ENCODE assay signal across 21 cellular contexts in genomic region chr15:78651930-78652655, GRCh38. TPM values are rescaled to one million over a fixed set of nuclear protein-coding genes. Genes with fewer than 3 reads are reported as not detected.
DNase-seq lines count a peak whose midpoint lies in the region; ATAC-seq and TF ChIP-seq lines count a peak whose summit lies in the region.
"Had no signal": no experiment of that assay in that cellular context is flagged by ENCODE, and none has a peak within 500 bp of the region (broad histone marks: within the 10 kb centered on the region; RNA-seq: fewer than 3 reads in every experiment).

No MANE protein-coding gene starts in this region.

- H3K27ac ChIP-seq in spleen (no peak overlapping the region), H9 (ENCODE audit: insufficient read length, low read depth, low read length) (no peak overlapping the region), left lung (no peak overlapping the region)
- H3K27ac ChIP-seq: 22Rv1, A549, C4-2B, HL-60 had no signal

- H3K27me3 ChIP-seq in spleen (replicated peaks in 1 of 7) (no peaks in the 10 kb centered on the region), H9 (ENCODE audit: insufficient read depth, low read length) (no peaks in the 10 kb centered on the region), left lung (no peaks in the 10 kb centered on the region)

- no peaks in the 10 kb centered on the region for H3K27me3 Mint-ChIP-seq in activated naive CD8-positive, alpha-beta T cell treated with anti-CD3 and anti-CD28 coated beads, Interleukin-2, amount 50 U/mL, for 24 hours
- no peaks in the 10 kb centered on the region for H3K27me3 Mint-ChIP-seq in activated naive CD8-positive, alpha-beta T cell treated with anti-CD3 and anti-CD28 coated beads for 36 hours
- H3K27me3 Mint-ChIP-seq in H9 (ENCODE audit: low read depth): peaks cover 16% of the 10 kb centered on the region
- H3K27me3 Mint-ChIP-seq: CD4-positive, alpha-beta T cell had no signal

- no peak overlapping the region for H3K27ac Mint-ChIP-seq in activated naive CD8-positive, alpha-beta T cell treated with anti-CD3 and anti-CD28 coated beads, Interleukin-2, amount 50 U/mL, for 24 hours
- no peak overlapping the region for H3K27ac Mint-ChIP-seq in activated naive CD8-positive, alpha-beta T cell treated with anti-CD3 and anti-CD28 coated beads for 36 hours
- H3K27ac Mint-ChIP-seq in H9: no peak overlapping the region
- H3K27ac Mint-ChIP-seq: CD4-positive, alpha-beta T cell; HFFc6 had no signal

- no peak overlapping the region for H3K4ac ChIP-seq in H9 (ENCODE audit: low read depth, low read length)

- H2BK15ac ChIP-seq in H9 (ENCODE audit: low read depth, low read length): no peak overlapping the region

- no peak overlapping the region for H4K91ac ChIP-seq in H9 (ENCODE audit: insufficient read length, low read depth, low read length)

- H2BK20ac ChIP-seq in H9 (ENCODE audit: low read depth, low read length, poor library complexity, severe bottlenecking): no peak overlapping the region

- H3K14ac ChIP-seq in H9 (ENCODE audit: insufficient read depth, low read length): no peak overlapping the region

- H3K36me3 Mint-ChIP-seq in activated naive CD8-positive, alpha-beta T cell treated with anti-CD3 and anti-CD28 coated beads, Interleukin-2, amount 50 U/mL, for 24 hours (ENCODE audit: low read depth): no peaks in the 10 kb centered on the region
- no peaks in the 10 kb centered on the region for H3K36me3 Mint-ChIP-seq in activated naive CD8-positive, alpha-beta T cell treated with anti-CD3 and anti-CD28 coated beads for 36 hours
- H3K36me3 Mint-ChIP-seq in H9 (ENCODE audit: insufficient read depth in 1 of 3, low read depth in 3 of 3): no peaks in the 10 kb centered on the region

- H4K20me1 ChIP-seq in H9 (ENCODE audit: control insufficient read depth, insufficient read depth, insufficient read length): no peaks in the 10 kb centered on the region

- no peak overlapping the region for H3K4me3 Mint-ChIP-seq in activated naive CD8-positive, alpha-beta T cell treated with anti-CD3 and anti-CD28 coated beads, Interleukin-2, amount 50 U/mL, for 24 hours
- H3K4me3 Mint-ChIP-seq in activated naive CD8-positive, alpha-beta T cell treated with anti-CD3 and anti-CD28 coated beads for 36 hours: no peak overlapping the region
- no peak overlapping the region for H3K4me3 Mint-ChIP-seq in H9
- H3K4me3 Mint-ChIP-seq: CD4-positive, alpha-beta T cell; HFFc6 had no signal

- no peak overlapping the region for H2BK5ac ChIP-seq in H9 (ENCODE audit: insufficient read length, low read length)

- H3K4me3 ChIP-seq in spleen (no peak overlapping the region), left lung (no peak overlapping the region)
- H3K4me3 ChIP-seq: A549 had no signal

- H2AFZ ChIP-seq in H9 (ENCODE audit: low read length): no peak overlapping the region

- TF ChIP-seq POLR2A in spleen (IDR thresholded peaks at IDR 0.05): no peak

- no peaks in the 10 kb centered on the region for H3K9me3 Mint-ChIP-seq in activated naive CD8-positive, alpha-beta T cell treated with anti-CD3 and anti-CD28 coated beads, Interleukin-2, amount 50 U/mL, for 24 hours
- H3K9me3 Mint-ChIP-seq in activated naive CD8-positive, alpha-beta T cell treated with anti-CD3 and anti-CD28 coated beads for 36 hours: no peaks in the 10 kb centered on the region
- no peaks in the 10 kb centered on the region; a peak in 1 of 5 replicates for H3K9me3 Mint-ChIP-seq in H9
- H3K9me3 Mint-ChIP-seq: CD4-positive, alpha-beta T cell; HFFc6 had no signal

- ATAC-seq in activated naive CD8-positive, alpha-beta T cell treated with anti-CD3 and anti-CD28 coated beads, Interleukin-2, amount 50 U/mL, for 24 hours: peak; percentile 28
- ATAC-seq in left lung: no peak
- ATAC-seq: A549 had no signal

- H3K9me3 ChIP-seq in spleen (no peaks in the 10 kb centered on the region), H9 (ENCODE audit: control insufficient read depth, low read depth, low read length) (no peaks in the 10 kb centered on the region), left lung (no peaks in the 10 kb centered on the region)
- H3K9me3 ChIP-seq: A549, Caco-2 had no signal

- no peak overlapping the region for H4K8ac ChIP-seq in H9 (replicated peaks; ENCODE audit: insufficient read length, low read depth, low read length)

- no peak overlapping the region for H3K9ac ChIP-seq in H9 (ENCODE audit: extremely low read depth, insufficient read length, low read length)

- no peaks in the 10 kb centered on the region for H3K4me1 Mint-ChIP-seq in activated naive CD8-positive, alpha-beta T cell treated with anti-CD3 and anti-CD28 coated beads, Interleukin-2, amount 50 U/mL, for 24 hours
- H3K4me1 Mint-ChIP-seq in activated naive CD8-positive, alpha-beta T cell treated with anti-CD3 and anti-CD28 coated beads for 36 hours: no peaks in the 10 kb centered on the region
- peaks cover 0 to 7% of the 10 kb centered on the region in 2 experiments; a peak in 2 of 4 replicates for H3K4me1 Mint-ChIP-seq in H9

- H3T11ph ChIP-seq in H9 (ENCODE audit: low read length): no peak overlapping the region

- intact Hi-C loops in spleen (cut with DNase I; ENCODE audit: low total_unique reads): no loop called here
- intact Hi-C loops in left lung (cut with DNase I): no loop called here

- H3K23ac ChIP-seq in H9 (ENCODE audit: insufficient read length, low read depth, low read length): no peak overlapping the region

- 88 to 100% (median 94%) methylated on average over 2 to 3 of the region's 3 CpGs for WGBS in spleen, 5 donors
- no CpG with 5 or more reads among the region's 3 CpGs for WGBS in H9 (ENCODE audit: extremely low coverage, insufficient read length, low lambda C conversion rate)

- H3K4me1 ChIP-seq in spleen (no peaks in the 10 kb centered on the region), H9 (ENCODE audit: insufficient read depth, low read length) (no peaks in the 10 kb centered on the region), left lung (no peaks in the 10 kb centered on the region)
- H3K4me1 ChIP-seq: A549, Caco-2 had no signal

- no peaks in the 10 kb centered on the region for H3K79me2 ChIP-seq in H9 (ENCODE audit: insufficient read depth, low read length)

- no peak for DNase-seq in activated naive CD8-positive, alpha-beta T cell treated with anti-CD3 and anti-CD28 coated beads, Interleukin-2, amount 50 U/mL, for 24 hours
- DNase-seq in activated naive CD8-positive, alpha-beta T cell treated with anti-CD3 and anti-CD28 coated beads for 36 hours: no peak
- DNase-seq in myocyte (ENCODE audit: low read depth) (peak; percentile 78), spleen (peak; percentile 47), H9 (no peak), left lung (no peak), NK-92 (lab: John Stamatoyannopoulos, UW; ENCODE audit: unreplicated experiment) (no peak)
- DNase-seq: AML-193; Caco-2; CD4-positive, alpha-beta T cell; DMS153; DMS79; GDM1; HCEC 1CT; HFFc6 had no signal

- H3K79me1 ChIP-seq in H9 (ENCODE audit: insufficient read depth, low read depth, low read length, poor library complexity, severe bottlenecking): no peaks in the 10 kb centered on the region

- H3K36me3 ChIP-seq in spleen: no peaks in the 10 kb centered on the region
- no peaks in the 10 kb centered on the region for H3K36me3 ChIP-seq in left lung

- H4K5ac ChIP-seq in H9 (ENCODE audit: insufficient read length, low read depth, low read length): no peak overlapping the region

- H2BK120ac ChIP-seq in H9 (ENCODE audit: low read depth, low read length, poor library complexity, severe bottlenecking): no peak overlapping the region

- no peak overlapping the region for H3K4me2 ChIP-seq in H9 (ENCODE audit: insufficient read depth, insufficient read length, low read length)
- H3K4me2 ChIP-seq: A549 had no signal

- H3K23me2 ChIP-seq in H9 (ENCODE audit: insufficient read length, low read depth, low read length, poor library complexity, severe bottlenecking): no peaks in the 10 kb centered on the region

- TF ChIP-seq CTCF in spleen (IDR thresholded peaks at IDR 0.05 in 8 of 11, conservative IDR thresholded peaks at IDR 0.05 in 3 of 11) (no peak), H9 (conservative IDR thresholded peaks at IDR 0.05) (no peak), left lung (IDR thresholded peaks at IDR 0.05) (no peak)

- no peak overlapping the region for H3K56ac ChIP-seq in H9 (ENCODE audit: insufficient read length, low read depth, low read length)

- no peak overlapping the region for H3K18ac ChIP-seq in H9 (ENCODE audit: insufficient read length, low read depth, low read length)

- no peak overlapping the region for H2AK5ac ChIP-seq in H9 (ENCODE audit: insufficient read length, low read length)

- no peak overlapping the region for H2BK12ac ChIP-seq in H9 (ENCODE audit: insufficient read length, low read depth, low read length)

RNA-seq across cellular contexts. Expression of gene CHRNB4, which starts 11.1 kb away (rescaled TPM):
- not detected for total RNA-seq in activated naive CD8-positive, alpha-beta T cell treated with anti-CD3 and anti-CD28 coated beads for 36 hours
- total RNA-seq in myocyte (not detected in 2 replicates), spleen (1 to 10 TPM in 1 of 7 donors, under 1 TPM in 6; 0.17 to 1.1 (median 0.28) TPM), H9 (2021) (1.9 TPM in 2 replicates), left lung (not detected)
- not detected for polyA plus RNA-seq in myocyte (2012)
- polyA plus RNA-seq in spleen: under 1 TPM; 0.07 to 0.22 (median 0.12) TPM
- total RNA-seq: CD4-positive, alpha-beta T cell; HFFc6; HT1080 had no signal
- polyA plus RNA-seq: BJ had no signal

RNA-seq across cellular contexts. Expression of gene CHRNA3, which starts 31.3 kb away (rescaled TPM):
- not detected for total RNA-seq in activated naive CD8-positive, alpha-beta T cell treated with anti-CD3 and anti-CD28 coated beads for 36 hours
- total RNA-seq in myocyte (0.45 TPM in 1 of 2 replicates, not detected in the other), spleen (under 1 TPM in 5 of 7 donors, not detected in 2; 0.23 to 0.66 (median 0.46) TPM), H9 (2021) (0.81 and 1.1 TPM in 2 replicates), left lung (under 1 TPM in 1 of 2 donors, not detected in 1; 0.10 TPM)
- polyA plus RNA-seq in myocyte (2012): 0.03 TPM
- 1 to 10 TPM in 1 of 3 donors, under 1 TPM in 2; 0.48 to 1.6 (median 0.74) TPM for polyA plus RNA-seq in spleen
- total RNA-seq: Caco-2; CD4-positive, alpha-beta T cell; HFFc6; HT1080 had no signal
- polyA plus RNA-seq: BJ had no signal

Comparison
In these comparisons a context has a peak if more than half of its experiments do, and no peak if none do; other contexts are left out.
1. DNase-seq: peak in myocyte (single experiment) and spleen (single experiment); none in activated naive CD8-positive, alpha-beta T cell treated with anti-CD3 and anti-CD28 coated beads, Interleukin-2, amount 50 U/mL, for 24 hours (single experiment), activated naive CD8-positive, alpha-beta T cell treated with anti-CD3 and anti-CD28 coated beads for 36 hours (single experiment), H9 (single experiment), left lung (0 of 2) and NK-92 (single experiment).